1 cellular context compared by ENCODE assay signal in genomic region chr2:158512323-158512722, GRCh38.
TF ChIP-seq lines count a peak whose summit lies in the region.

No MANE protein-coding gene starts in this region.

TF ChIP-seq in HepG2, 621 proteins besides CTCF, POLR2A, EP300 and RAD21:
- no peak for TF ChIP-seq ZNF432 (CRISPR knock-in tag; IDR thresholded peaks at IDR 0.05; ENCODE audit: borderline replicate concordance)
- TF ChIP-seq, protein P1, sequence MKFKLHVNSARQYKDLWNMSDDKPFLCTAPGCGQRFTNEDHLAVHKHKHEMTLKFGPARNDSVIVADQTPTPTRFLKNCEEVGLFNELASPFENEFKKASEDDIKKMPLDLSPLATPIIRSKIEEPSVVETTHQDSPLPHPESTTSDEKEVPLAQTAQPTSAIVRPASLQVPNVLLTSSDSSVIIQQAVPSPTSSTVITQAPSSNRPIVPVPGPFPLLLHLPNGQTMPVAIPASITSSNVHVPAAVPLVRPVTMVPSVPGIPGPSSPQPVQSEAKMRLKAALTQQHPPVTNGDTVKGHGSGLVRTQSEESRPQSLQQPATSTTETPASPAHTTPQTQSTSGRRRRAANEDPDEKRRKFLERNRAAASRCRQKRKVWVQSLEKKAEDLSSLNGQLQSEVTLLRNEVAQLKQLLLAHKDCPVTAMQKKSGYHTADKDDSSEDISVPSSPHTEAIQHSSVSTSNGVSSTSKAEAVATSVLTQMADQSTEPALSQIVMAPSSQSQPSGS (CRISPR knock-in tag; IDR thresholded peaks at IDR 0.05): no peak
- TF ChIP-seq ZNF3 (CRISPR knock-in tag; IDR thresholded peaks at IDR 0.05): peak; percentile 36; the same call in 1 of the 2 replicates
